Comparison of ENCODE assay signal across 19 cellular contexts in the genomic region with DNA sequence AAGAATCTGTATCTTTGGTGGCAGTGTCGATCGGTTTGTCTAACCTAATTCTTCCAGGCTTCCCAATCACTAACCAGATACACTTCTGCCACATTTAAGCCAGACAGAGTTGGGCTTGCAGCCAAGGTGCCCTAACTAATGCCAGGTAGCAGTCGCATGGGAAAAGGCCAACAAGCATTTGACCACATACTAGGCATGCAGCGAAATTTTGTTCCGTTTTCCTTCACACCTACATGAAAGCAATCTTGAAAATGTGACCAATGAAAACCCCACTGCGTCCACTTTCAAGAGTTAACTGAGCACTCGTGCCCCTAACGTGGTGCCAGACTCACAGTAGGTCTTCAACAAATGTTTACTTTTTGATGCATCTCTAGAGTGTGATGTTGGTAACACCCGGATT.
DNase-seq lines count a peak whose midpoint lies in the region; ATAC-seq, FAIRE-seq and TF ChIP-seq lines count a peak whose summit lies in the region.
"Had no signal": no experiment of that assay in that cellular context is flagged by ENCODE, and none has a peak within 500 bp of the region (broad histone marks: within the 10 kb centered on the region; RNA-seq: fewer than 3 reads in every experiment).

No MANE protein-coding gene starts in this region.

- H3K27me3 ChIP-seq in HUES48 (ENCODE audit: control insufficient read depth, insufficient read depth, low read length), result no peaks in the 10 kb centered on the region
- H3K27me3 ChIP-seq: foreskin keratinocyte had no signal

- H3K27ac ChIP-seq in A549, result peak overlapping the region; percentile 91
- peak overlapping the region; percentile 80 for H3K27ac ChIP-seq in HUES48 (ENCODE audit: low read depth, low read length)
- H3K27ac ChIP-seq in mesodermal cell (ENCODE audit: low read depth, low read length, severe bottlenecking), result peak overlapping the region; percentile 99
- H3K27ac ChIP-seq: foreskin keratinocyte, KMS-11, SK-N-MC, skin epidermis had no signal

- WGBS in A549 (ENCODE audit: missing lambda C conversion rate), result 58% methylated on average over 9 of the region's 9 CpGs
- WGBS in mesodermal cell (ENCODE audit: insufficient coverage in 2 of 2), 2 experiments, result 83 to 91% methylated on average over 7 to 9 of the region's 9 CpGs

- no peak for TF ChIP-seq RAD21 in A549 (conservative IDR thresholded peaks at IDR 0.05 in 1 of 2, IDR thresholded peaks at IDR 0.05 in 1 of 2)

- DNase-seq in A549 (ENCODE audit: low read depth in 1 of 2, low spot score in 1 of 2) (no peak), cerebellum (ENCODE audit: low spot score) (peak; percentile 30), T-helper 2 cell (no peak)
- DNase-seq in stimulated activated effector memory CD8-positive, alpha-beta T cell treated with anti-CD3 and anti-CD28 coated beads, Interleukin-12 subunit alpha, Interleukin-12 subunit beta, amount 100 ng/mL, for 72 hours (ENCODE audit: low spot score in 2 of 2), result no peak
- DNase-seq: activated CD4-positive, alpha-beta memory T cell treated with anti-CD3 and anti-CD28 coated beads for 36 hours; activated T-cell treated with anti-CD3 and anti-CD28 coated beads, Interleukin-2, amount 50 U/mL, for 72 hours; NCI-H1417 treated with DMSO at 0.1 percent for 48 hours; NCI-H2227 treated with DMSO at 0.1 percent for 48 hours; stimulated activated naive CD4-positive, alpha-beta T cell treated with Interleukin-2 at 50 U/mL for 16 hours had no signal

- peaks cover 6% of the 10 kb centered on the region; the same call in 2 of the 3 replicates for H3K9me3 ChIP-seq in A549
- no peaks in the 10 kb centered on the region for H3K9me3 ChIP-seq in HUES48 (ENCODE audit: control insufficient read depth, insufficient read depth, low read length)
- H3K9me3 ChIP-seq in mesodermal cell (ENCODE audit: control insufficient read depth, low read length), result no peaks in the 10 kb centered on the region

- POLR2A ChIA-PET in A549 (lab: Yijun Ruan, JAX), result interaction anchor here (1.0 to 4.5 kb wide), 5 partner anchors 46 to 198 kb away, joined by 3 to 41 read pairs (median 7); a partner anchor contains a TSS

- TF ChIP-seq CTCF in A549 (IDR thresholded peaks at IDR 0.05), result no peak

- TF ChIP-seq EP300 in A549 (IDR thresholded peaks at IDR 0.05), result no peak

- no peak for TF ChIP-seq POLR2A in A549 (IDR thresholded peaks at IDR 0.05; ENCODE audit: low read length)

- H3K4me3 Mint-ChIP-seq in stimulated activated effector memory CD8-positive, alpha-beta T cell treated with anti-CD3 and anti-CD28 coated beads, Interleukin-12 subunit alpha, Interleukin-12 subunit beta, amount 100 ng/mL, for 72 hours, result no peak overlapping the region
- H3K4me3 Mint-ChIP-seq: activated CD4-positive, alpha-beta memory T cell treated with anti-CD3 and anti-CD28 coated beads for 36 hours; activated T-cell treated with anti-CD3 and anti-CD28 coated beads, Interleukin-2, amount 50 U/mL, for 72 hours; memory B cell had no signal

- H3K4me1 ChIP-seq in A549 (peaks cover 88% of the 10 kb centered on the region), HUES48 (ENCODE audit: control insufficient read depth, insufficient read depth, low read length) (peaks cover 45% of the 10 kb centered on the region), mesodermal cell (ENCODE audit: control insufficient read depth, insufficient read depth, low read length, poor library complexity, severe bottlenecking) (peaks cover 74% of the 10 kb centered on the region)

- ATAC-seq in A549, result no peak
- no peak for ATAC-seq in stimulated activated effector memory CD8-positive, alpha-beta T cell treated with anti-CD3 and anti-CD28 coated beads, Interleukin-12 subunit alpha, Interleukin-12 subunit beta, amount 100 ng/mL, for 72 hours
- no peak for ATAC-seq in GM19452 (IDR thresholded peaks at IDR 0.05; ENCODE audit: unreplicated experiment)
- no peak for ATAC-seq in HG02981 (IDR thresholded peaks at IDR 0.05; ENCODE audit: unreplicated experiment)
- ATAC-seq: activated T-cell treated with anti-CD3 and anti-CD28 coated beads, Interleukin-2, amount 50 U/mL, for 72 hours had no signal

- CTCF ChIA-PET in A549 (lab: Yijun Ruan, JAX), result interaction anchor here (0.5 to 5.9 kb wide), 10 partner anchors 37 to 257 kb away, joined by 3 to 93 read pairs (median 4); a partner anchor contains a TSS

- H3K9ac ChIP-seq in HUES48 (ENCODE audit: low read depth, low read length), result peak overlapping the region; percentile 17
- H3K9ac ChIP-seq: KMS-11 had no signal

- 0 out of 3 replicates have a peak overlapping the region, but pooled peaks have one; percentile 3 for H3K4me3 ChIP-seq in A549
- H3K4me3 ChIP-seq in HUES48 (ENCODE audit: low read depth, low read length), result no peak overlapping the region
- no peak overlapping the region for H3K4me3 ChIP-seq in mesodermal cell (ENCODE audit: extremely low read depth, insufficient read depth, low read length, poor library complexity, severe bottlenecking)
- H3K4me3 ChIP-seq: SK-N-MC, skin epidermis had no signal

- no peaks in the 10 kb centered on the region for H3K4me1 Mint-ChIP-seq in stimulated activated effector memory CD8-positive, alpha-beta T cell treated with anti-CD3 and anti-CD28 coated beads, Interleukin-12 subunit alpha, Interleukin-12 subunit beta, amount 100 ng/mL, for 72 hours
- H3K4me1 Mint-ChIP-seq: memory B cell had no signal

- peaks cover 6% of the 10 kb centered on the region for H3K36me3 Mint-ChIP-seq in stimulated activated effector memory CD8-positive, alpha-beta T cell treated with anti-CD3 and anti-CD28 coated beads, Interleukin-12 subunit alpha, Interleukin-12 subunit beta, amount 100 ng/mL, for 72 hours
- H3K36me3 Mint-ChIP-seq: activated CD4-positive, alpha-beta memory T cell treated with anti-CD3 and anti-CD28 coated beads for 36 hours had no signal

- no peak overlapping the region for H3K27ac Mint-ChIP-seq in stimulated activated effector memory CD8-positive, alpha-beta T cell treated with anti-CD3 and anti-CD28 coated beads, Interleukin-12 subunit alpha, Interleukin-12 subunit beta, amount 100 ng/mL, for 72 hours
- H3K27ac Mint-ChIP-seq: activated CD4-positive, alpha-beta memory T cell treated with anti-CD3 and anti-CD28 coated beads for 36 hours; activated T-cell treated with anti-CD3 and anti-CD28 coated beads, Interleukin-2, amount 50 U/mL, for 72 hours; memory B cell had no signal

- no peak for FAIRE-seq in A549 (lab: Jason Lieb, UNC)
- FAIRE-seq: endometrium had no signal

- H3K9me3 Mint-ChIP-seq in stimulated activated effector memory CD8-positive, alpha-beta T cell treated with anti-CD3 and anti-CD28 coated beads, Interleukin-12 subunit alpha, Interleukin-12 subunit beta, amount 100 ng/mL, for 72 hours, result no peaks in the 10 kb centered on the region
- H3K9me3 Mint-ChIP-seq: activated CD4-positive, alpha-beta memory T cell treated with anti-CD3 and anti-CD28 coated beads for 36 hours; activated T-cell treated with anti-CD3 and anti-CD28 coated beads, Interleukin-2, amount 50 U/mL, for 72 hours; memory B cell had no signal

- no peaks in the 10 kb centered on the region for H3K36me3 ChIP-seq in HUES48 (ENCODE audit: control insufficient read depth, insufficient read depth, low read length)
- H3K36me3 ChIP-seq in mesodermal cell (ENCODE audit: control insufficient read depth, insufficient read depth, low read length), result no peaks in the 10 kb centered on the region

- H3K4me2 ChIP-seq in A549, result peak overlapping the region; percentile 76
- H3K4me2 ChIP-seq: KMS-11 had no signal

TF ChIP-seq in A549, 52 proteins besides CTCF, POLR2A, EP300 and RAD21:
- TF ChIP-seq EHF (CRISPR knock-in tag; IDR thresholded peaks at IDR 0.05), result 0 out of 2 replicates have a peak, but pooled peaks have one; percentile 55
- TF ChIP-seq, protein P1, sequence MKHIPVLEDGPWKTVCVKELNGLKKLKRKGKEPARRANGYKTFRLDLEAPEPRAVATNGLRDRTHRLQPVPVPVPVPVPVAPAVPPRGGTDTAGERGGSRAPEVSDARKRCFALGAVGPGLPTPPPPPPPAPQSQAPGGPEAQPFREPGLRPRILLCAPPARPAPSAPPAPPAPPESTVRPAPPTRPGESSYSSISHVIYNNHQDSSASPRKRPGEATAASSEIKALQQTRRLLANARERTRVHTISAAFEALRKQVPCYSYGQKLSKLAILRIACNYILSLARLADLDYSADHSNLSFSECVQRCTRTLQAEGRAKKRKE (CRISPR knock-in tag; IDR thresholded peaks at IDR 0.05; ENCODE audit: low read depth), result no peak
- TF ChIP-seq, protein P2, sequence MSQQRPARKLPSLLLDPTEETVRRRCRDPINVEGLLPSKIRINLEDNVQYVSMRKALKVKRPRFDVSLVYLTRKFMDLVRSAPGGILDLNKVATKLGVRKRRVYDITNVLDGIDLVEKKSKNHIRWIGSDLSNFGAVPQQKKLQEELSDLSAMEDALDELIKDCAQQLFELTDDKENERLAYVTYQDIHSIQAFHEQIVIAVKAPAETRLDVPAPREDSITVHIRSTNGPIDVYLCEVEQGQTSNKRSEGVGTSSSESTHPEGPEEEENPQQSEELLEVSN (IDR thresholded peaks at IDR 0.05; ENCODE audit: borderline replicate concordance, low read depth), result peak; percentile 81; the same call in 1 of the 2 replicates
- TF ChIP-seq, protein P3, sequence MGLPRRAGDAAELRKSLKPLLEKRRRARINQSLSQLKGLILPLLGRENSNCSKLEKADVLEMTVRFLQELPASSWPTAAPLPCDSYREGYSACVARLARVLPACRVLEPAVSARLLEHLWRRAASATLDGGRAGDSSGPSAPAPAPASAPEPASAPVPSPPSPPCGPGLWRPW (IDR thresholded peaks at IDR 0.05), result no peak
- TF ChIP-seq ZNF302 (CRISPR knock-in tag; IDR thresholded peaks at IDR 0.05), result 0 out of 2 replicates have a peak, but pooled peaks have one; percentile 62
- peak; percentile 50; the same call in 1 of the 2 replicates for TF ChIP-seq HOXB13 (CRISPR knock-in tag; IDR thresholded peaks at IDR 0.05; ENCODE audit: low read depth)
- TF ChIP-seq CBX8 (IDR thresholded peaks at IDR 0.05), result no peak
